In the genomic region with DNA sequence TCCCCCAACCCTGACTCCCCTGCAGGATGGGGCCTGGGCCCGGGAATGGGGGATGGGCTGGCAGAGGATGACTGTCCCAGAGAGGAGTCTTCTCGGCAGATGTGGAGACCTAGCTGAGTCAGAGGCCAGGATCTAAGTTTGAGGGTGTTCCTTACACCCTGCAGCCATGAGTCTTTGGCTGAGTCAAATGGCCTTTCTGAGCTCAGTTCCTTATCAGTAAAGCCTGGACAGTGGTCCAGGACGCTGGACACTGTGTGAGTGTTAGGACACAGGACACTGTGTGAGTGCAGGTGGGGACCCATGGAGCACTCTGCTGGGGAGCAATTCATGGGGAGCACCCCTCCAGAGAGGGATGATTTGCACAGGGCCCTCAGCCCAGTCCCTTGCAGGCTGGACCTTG, we compare ENCODE assay signal across 1 cellular context.
TF ChIP-seq lines count a peak whose summit lies in the region.

No MANE protein-coding gene starts in this region.

TF ChIP-seq in K562, 482 proteins besides CTCF, POLR2A, EP300 and RAD21 (continues in another document):
- TF ChIP-seq MTA2 (IDR thresholded peaks at IDR 0.05; ENCODE audit: low read depth) (no peak), POLR3G (IDR thresholded peaks at IDR 0.05; ENCODE audit: extremely low read depth, insufficient read length, insufficient replicate concordance) (no peak), JUN (IDR thresholded peaks at IDR 0.05; ENCODE audit: borderline replicate concordance, low read depth, low read length) (0 out of 2 replicates have a peak, but pooled peaks have one; percentile 35), JUN (CRISPR knock-in tag; IDR thresholded peaks at IDR 0.05; ENCODE audit: borderline replicate concordance) (no peak), ZNF518B (CRISPR knock-in tag; IDR thresholded peaks at IDR 0.05) (no peak), FOSL1 (tag; conservative IDR thresholded peaks at IDR 0.05) (peak; percentile 79), YBX1 (IDR thresholded peaks at IDR 0.05) (no peak), ETS2 (tag; IDR thresholded peaks at IDR 0.05; ENCODE audit: borderline replicate concordance, poor library complexity, severe bottlenecking) (no peak), DPF2 (IDR thresholded peaks at IDR 0.05) (peak; percentile 34; the same call in 1 of the 2 replicates), NFE2L1 (tag; IDR thresholded peaks at IDR 0.05; ENCODE audit: borderline replicate concordance, low read depth) (no peak), SMARCE1 (IDR thresholded peaks at IDR 0.05) (0 out of 2 replicates have a peak, but pooled peaks have one; percentile 53), ZNF140 (CRISPR knock-in tag; IDR thresholded peaks at IDR 0.05) (no peak), ZNF696 (CRISPR knock-in tag; conservative IDR thresholded peaks at IDR 0.05) (no peak), ZNF263 (CRISPR knock-in tag; IDR thresholded peaks at IDR 0.05; ENCODE audit: borderline replicate concordance) (peak; percentile 89), GATA2 (CRISPR knock-in tag; IDR thresholded peaks at IDR 0.05) (no peak), SMARCA4 (IDR thresholded peaks at IDR 0.05) (peak; percentile 43; the same call in 1 of the 2 replicates), PTBP1 (IDR thresholded peaks at IDR 0.05; ENCODE audit: low read depth, low read length) (no peak), YY1 (IDR thresholded peaks at IDR 0.05; ENCODE audit: borderline replicate concordance in 1 of 3, control insufficient read depth in 1 of 3, extremely low read depth in 1 of 3, insufficient read depth in 3 of 3, insufficient read length in 1 of 3, insufficient replicate concordance in 2 of 3, low read depth in 1 of 3, low read length in 2 of 3) (peak in 1 of 3 experiments; percentile 22), THRB (CRISPR knock-in tag; conservative IDR thresholded peaks at IDR 0.05) (no peak), ZNF274 (IDR thresholded peaks at IDR 0.05; ENCODE audit: borderline replicate concordance, low read depth, low read length) (no peak), CBFA2T3 (IDR thresholded peaks at IDR 0.05) (peak; percentile 61), EWSR1 (IDR thresholded peaks at IDR 0.05; ENCODE audit: borderline replicate concordance, low read depth, partially characterized antibody) (no peak), ZNF12 (CRISPR knock-in tag; IDR thresholded peaks at IDR 0.05) (no peak), ZKSCAN8 (CRISPR knock-in tag; IDR thresholded peaks at IDR 0.05) (no peak), TCF3 (CRISPR knock-in tag; IDR thresholded peaks at IDR 0.05) (peak; percentile 23; the same call in 1 of the 2 replicates), ZNF232 (CRISPR knock-in tag; IDR thresholded peaks at IDR 0.05) (no peak), SNAPC5 (CRISPR knock-in tag; IDR thresholded peaks at IDR 0.05) (no peak), OTX1 (CRISPR knock-in tag; IDR thresholded peaks at IDR 0.05) (no peak), NFE2 (IDR thresholded peaks at IDR 0.05; ENCODE audit: low read depth) (peak; percentile 51; the same call in 1 of the 2 replicates), NFRKB (IDR thresholded peaks at IDR 0.05; ENCODE audit: low read depth) (0 out of 2 replicates have a peak, but pooled peaks have one; percentile 16), ARID1B (IDR thresholded peaks at IDR 0.05) (peak; percentile 46), RCOR1 (IDR thresholded peaks at IDR 0.05; ENCODE audit: borderline replicate concordance in 1 of 2, low read depth in 2 of 2, low read length in 2 of 2) (peak in 1 of 2 experiments; percentile 35; a peak in 1 of 4 replicates), CREM (IDR thresholded peaks at IDR 0.05; ENCODE audit: low read depth) (peak; percentile 12; the same call in 1 of the 2 replicates), FOXA3 (CRISPR knock-in tag; conservative IDR thresholded peaks at IDR 0.05 in 1 of 2, IDR thresholded peaks at IDR 0.05 in 1 of 2) (no peak), RNF2 (IDR thresholded peaks at IDR 0.05) (no peak), EGR1 (conservative IDR thresholded peaks at IDR 0.05) (no peak), HDAC1 (IDR thresholded peaks at IDR 0.05) (peak in 1 of 2 experiments; percentile 18; a peak in 1 of 4 replicates), JUND (IDR thresholded peaks at IDR 0.05; ENCODE audit: borderline replicate concordance, low read depth, low read length) (peak; percentile 52; the same call in 1 of the 2 replicates), JUND (tag; IDR thresholded peaks at IDR 0.05; ENCODE audit: borderline replicate concordance, low read depth, low read length) (no peak), ZNF239 (CRISPR knock-in tag; IDR thresholded peaks at IDR 0.05) (no peak), MTF1 (CRISPR knock-in tag; IDR thresholded peaks at IDR 0.05; ENCODE audit: borderline replicate concordance) (no peak)
- TF ChIP-seq, protein P1, sequence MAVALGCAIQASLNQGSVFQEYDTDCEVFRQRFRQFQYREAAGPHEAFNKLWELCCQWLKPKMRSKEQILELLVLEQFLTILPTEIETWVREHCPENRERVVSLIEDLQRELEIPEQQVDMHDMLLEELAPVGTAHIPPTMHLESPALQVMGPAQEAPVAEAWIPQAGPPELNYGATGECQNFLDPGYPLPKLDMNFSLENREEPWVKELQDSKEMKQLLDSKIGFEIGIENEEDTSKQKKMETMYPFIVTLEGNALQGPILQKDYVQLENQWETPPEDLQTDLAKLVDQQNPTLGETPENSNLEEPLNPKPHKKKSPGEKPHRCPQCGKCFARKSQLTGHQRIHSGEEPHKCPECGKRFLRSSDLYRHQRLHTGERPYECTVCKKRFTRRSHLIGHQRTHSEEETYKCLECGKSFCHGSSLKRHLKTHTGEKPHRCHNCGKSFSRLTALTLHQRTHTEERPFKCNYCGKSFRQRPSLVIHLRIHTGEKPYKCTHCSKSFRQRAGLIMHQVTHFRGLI (CRISPR knock-in tag; IDR thresholded peaks at IDR 0.05): no peak
- TF ChIP-seq, protein P2, sequence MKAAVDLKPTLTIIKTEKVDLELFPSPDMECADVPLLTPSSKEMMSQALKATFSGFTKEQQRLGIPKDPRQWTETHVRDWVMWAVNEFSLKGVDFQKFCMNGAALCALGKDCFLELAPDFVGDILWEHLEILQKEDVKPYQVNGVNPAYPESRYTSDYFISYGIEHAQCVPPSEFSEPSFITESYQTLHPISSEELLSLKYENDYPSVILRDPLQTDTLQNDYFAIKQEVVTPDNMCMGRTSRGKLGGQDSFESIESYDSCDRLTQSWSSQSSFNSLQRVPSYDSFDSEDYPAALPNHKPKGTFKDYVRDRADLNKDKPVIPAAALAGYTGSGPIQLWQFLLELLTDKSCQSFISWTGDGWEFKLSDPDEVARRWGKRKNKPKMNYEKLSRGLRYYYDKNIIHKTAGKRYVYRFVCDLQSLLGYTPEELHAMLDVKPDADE (conservative IDR thresholded peaks at IDR 0.05; ENCODE audit: control insufficient read depth, low read depth, low read length): no peak
- TF ChIP-seq, protein P3, sequence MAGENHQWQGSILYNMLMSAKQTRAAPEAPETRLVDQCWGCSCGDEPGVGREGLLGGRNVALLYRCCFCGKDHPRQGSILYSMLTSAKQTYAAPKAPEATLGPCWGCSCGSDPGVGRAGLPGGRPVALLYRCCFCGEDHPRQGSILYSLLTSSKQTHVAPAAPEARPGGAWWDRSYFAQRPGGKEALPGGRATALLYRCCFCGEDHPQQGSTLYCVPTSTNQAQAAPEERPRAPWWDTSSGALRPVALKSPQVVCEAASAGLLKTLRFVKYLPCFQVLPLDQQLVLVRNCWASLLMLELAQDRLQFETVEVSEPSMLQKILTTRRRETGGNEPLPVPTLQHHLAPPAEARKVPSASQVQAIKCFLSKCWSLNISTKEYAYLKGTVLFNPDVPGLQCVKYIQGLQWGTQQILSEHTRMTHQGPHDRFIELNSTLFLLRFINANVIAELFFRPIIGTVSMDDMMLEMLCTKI (IDR thresholded peaks at IDR 0.05; ENCODE audit: partially characterized antibody): no peak
- TF ChIP-seq, protein P4, sequence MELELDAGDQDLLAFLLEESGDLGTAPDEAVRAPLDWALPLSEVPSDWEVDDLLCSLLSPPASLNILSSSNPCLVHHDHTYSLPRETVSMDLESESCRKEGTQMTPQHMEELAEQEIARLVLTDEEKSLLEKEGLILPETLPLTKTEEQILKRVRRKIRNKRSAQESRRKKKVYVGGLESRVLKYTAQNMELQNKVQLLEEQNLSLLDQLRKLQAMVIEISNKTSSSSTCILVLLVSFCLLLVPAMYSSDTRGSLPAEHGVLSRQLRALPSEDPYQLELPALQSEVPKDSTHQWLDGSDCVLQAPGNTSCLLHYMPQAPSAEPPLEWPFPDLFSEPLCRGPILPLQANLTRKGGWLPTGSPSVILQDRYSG (tag; conservative IDR thresholded peaks at IDR 0.05; ENCODE audit: low read depth): no peak
- TF ChIP-seq, protein P5, sequence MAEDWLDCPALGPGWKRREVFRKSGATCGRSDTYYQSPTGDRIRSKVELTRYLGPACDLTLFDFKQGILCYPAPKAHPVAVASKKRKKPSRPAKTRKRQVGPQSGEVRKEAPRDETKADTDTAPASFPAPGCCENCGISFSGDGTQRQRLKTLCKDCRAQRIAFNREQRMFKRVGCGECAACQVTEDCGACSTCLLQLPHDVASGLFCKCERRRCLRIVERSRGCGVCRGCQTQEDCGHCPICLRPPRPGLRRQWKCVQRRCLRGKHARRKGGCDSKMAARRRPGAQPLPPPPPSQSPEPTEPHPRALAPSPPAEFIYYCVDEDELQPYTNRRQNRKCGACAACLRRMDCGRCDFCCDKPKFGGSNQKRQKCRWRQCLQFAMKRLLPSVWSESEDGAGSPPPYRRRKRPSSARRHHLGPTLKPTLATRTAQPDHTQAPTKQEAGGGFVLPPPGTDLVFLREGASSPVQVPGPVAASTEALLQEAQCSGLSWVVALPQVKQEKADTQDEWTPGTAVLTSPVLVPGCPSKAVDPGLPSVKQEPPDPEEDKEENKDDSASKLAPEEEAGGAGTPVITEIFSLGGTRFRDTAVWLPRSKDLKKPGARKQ (CRISPR knock-in tag; IDR thresholded peaks at IDR 0.05): no peak
- TF ChIP-seq, protein P6, sequence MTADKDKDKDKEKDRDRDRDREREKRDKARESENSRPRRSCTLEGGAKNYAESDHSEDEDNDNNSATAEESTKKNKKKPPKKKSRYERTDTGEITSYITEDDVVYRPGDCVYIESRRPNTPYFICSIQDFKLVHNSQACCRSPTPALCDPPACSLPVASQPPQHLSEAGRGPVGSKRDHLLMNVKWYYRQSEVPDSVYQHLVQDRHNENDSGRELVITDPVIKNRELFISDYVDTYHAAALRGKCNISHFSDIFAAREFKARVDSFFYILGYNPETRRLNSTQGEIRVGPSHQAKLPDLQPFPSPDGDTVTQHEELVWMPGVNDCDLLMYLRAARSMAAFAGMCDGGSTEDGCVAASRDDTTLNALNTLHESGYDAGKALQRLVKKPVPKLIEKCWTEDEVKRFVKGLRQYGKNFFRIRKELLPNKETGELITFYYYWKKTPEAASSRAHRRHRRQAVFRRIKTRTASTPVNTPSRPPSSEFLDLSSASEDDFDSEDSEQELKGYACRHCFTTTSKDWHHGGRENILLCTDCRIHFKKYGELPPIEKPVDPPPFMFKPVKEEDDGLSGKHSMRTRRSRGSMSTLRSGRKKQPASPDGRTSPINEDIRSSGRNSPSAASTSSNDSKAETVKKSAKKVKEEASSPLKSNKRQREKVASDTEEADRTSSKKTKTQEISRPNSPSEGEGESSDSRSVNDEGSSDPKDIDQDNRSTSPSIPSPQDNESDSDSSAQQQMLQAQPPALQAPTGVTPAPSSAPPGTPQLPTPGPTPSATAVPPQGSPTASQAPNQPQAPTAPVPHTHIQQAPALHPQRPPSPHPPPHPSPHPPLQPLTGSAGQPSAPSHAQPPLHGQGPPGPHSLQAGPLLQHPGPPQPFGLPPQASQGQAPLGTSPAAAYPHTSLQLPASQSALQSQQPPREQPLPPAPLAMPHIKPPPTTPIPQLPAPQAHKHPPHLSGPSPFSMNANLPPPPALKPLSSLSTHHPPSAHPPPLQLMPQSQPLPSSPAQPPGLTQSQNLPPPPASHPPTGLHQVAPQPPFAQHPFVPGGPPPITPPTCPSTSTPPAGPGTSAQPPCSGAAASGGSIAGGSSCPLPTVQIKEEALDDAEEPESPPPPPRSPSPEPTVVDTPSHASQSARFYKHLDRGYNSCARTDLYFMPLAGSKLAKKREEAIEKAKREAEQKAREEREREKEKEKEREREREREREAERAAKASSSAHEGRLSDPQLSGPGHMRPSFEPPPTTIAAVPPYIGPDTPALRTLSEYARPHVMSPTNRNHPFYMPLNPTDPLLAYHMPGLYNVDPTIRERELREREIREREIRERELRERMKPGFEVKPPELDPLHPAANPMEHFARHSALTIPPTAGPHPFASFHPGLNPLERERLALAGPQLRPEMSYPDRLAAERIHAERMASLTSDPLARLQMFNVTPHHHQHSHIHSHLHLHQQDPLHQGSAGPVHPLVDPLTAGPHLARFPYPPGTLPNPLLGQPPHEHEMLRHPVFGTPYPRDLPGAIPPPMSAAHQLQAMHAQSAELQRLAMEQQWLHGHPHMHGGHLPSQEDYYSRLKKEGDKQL (CRISPR knock-in tag; IDR thresholded peaks at IDR 0.05; ENCODE audit: borderline replicate concordance): no peak
